In genomic region chr20:23920936-23921335, GRCh38 we compare ENCODE assay signal across 1 cellular context.
TF ChIP-seq lines count a peak whose summit lies in the region.

No MANE protein-coding gene starts in this region.

TF ChIP-seq in HepG2, 621 proteins besides CTCF, POLR2A, EP300 and RAD21:
- TF ChIP-seq ZBTB8A (CRISPR knock-in tag; IDR thresholded peaks at IDR 0.05; ENCODE audit: borderline replicate concordance, low read depth) (no peak), HCFC1 (IDR thresholded peaks at IDR 0.05; ENCODE audit: low read depth, low read length) (no peak), CREM (IDR thresholded peaks at IDR 0.05) (no peak), CREM (CRISPR knock-in tag; IDR thresholded peaks at IDR 0.05) (no peak)
